Comparison of ENCODE assay signal across 24 cellular contexts in the genomic region with DNA sequence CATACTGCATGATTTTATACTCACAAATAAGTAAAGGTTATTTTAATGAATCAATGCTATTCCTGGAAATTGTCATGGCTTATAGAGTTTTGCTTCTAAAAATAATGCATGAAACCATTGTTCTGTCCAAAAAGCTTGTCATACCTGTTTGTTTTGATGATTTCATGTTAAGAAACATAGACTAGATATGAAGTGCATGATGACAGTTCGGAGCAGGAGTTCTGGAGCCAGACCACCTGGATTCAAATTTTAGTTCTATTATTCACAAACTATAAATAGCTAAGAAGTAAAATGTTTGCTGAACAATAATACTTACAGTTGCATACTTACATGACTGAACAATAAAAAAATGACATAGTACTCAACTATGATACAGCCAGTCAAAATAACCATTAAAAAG.
"Had no signal": no experiment of that assay in that cellular context is flagged by ENCODE, and none has a peak within 500 bp of the region (broad histone marks: within the 10 kb centered on the region; RNA-seq: fewer than 3 reads in every experiment).

No MANE protein-coding gene starts in this region.

- H3K4me1 Mint-ChIP-seq: activated B cell treated with CpG ODN at 0.5 μM for 24 hours; activated CD4-positive, alpha-beta T cell treated with anti-CD3 and anti-CD28 coated beads for 36 hours; activated naive CD8-positive, alpha-beta T cell treated with anti-CD3 and anti-CD28 coated beads, Interleukin-2, amount 10 ng/mL, durations not matched to agents 7 days and 5 days; T-helper 17 cell had no signal

- H3K36me3 Mint-ChIP-seq: activated naive CD8-positive, alpha-beta T cell treated with anti-CD3 and anti-CD28 coated beads, Interleukin-2, amount 10 ng/mL, durations not matched to agents 7 days and 5 days had no signal

- H3K9me3 ChIP-seq: adrenal gland, breast epithelium, Peyer's patch, SJSA1 had no signal

- H3K27ac Mint-ChIP-seq: activated B cell treated with CpG ODN at 0.5 μM for 24 hours; activated CD4-positive, alpha-beta T cell treated with anti-CD3 and anti-CD28 coated beads for 36 hours; activated CD8-positive, alpha-beta T cell treated with anti-CD3 and anti-CD28 coated beads for 36 hours; activated naive CD8-positive, alpha-beta T cell treated with anti-CD3 and anti-CD28 coated beads, Interleukin-2, amount 10 ng/mL, durations not matched to agents 7 days and 5 days; activated T-cell treated with anti-CD3 and anti-CD28 coated beads, Interleukin-2, amount 50 U/mL, for 72 hours; activated T-helper 2 cell treated with anti-CD3 and anti-CD28 coated beads, Interferon-gamma antibody, Interleukin-2, Interleukin-4, amounts not matched to agents 10 μg/mL and 5 μg/mL and 100 μg/mL, durations not matched to agents 14 hours and 24 hours and 36 hours; T-helper 17 cell had no signal

- H3K9me3 Mint-ChIP-seq: activated B cell treated with CpG ODN at 0.5 μM for 24 hours; activated CD8-positive, alpha-beta T cell treated with anti-CD3 and anti-CD28 coated beads for 36 hours; activated naive CD8-positive, alpha-beta T cell treated with anti-CD3 and anti-CD28 coated beads, Interleukin-2, amount 10 ng/mL, durations not matched to agents 7 days and 5 days; activated T-cell treated with anti-CD3 and anti-CD28 coated beads, Interleukin-2, amount 50 U/mL, for 72 hours; activated T-helper 2 cell treated with anti-CD3 and anti-CD28 coated beads, Interferon-gamma antibody, Interleukin-2, Interleukin-4, amounts not matched to agents 10 μg/mL and 5 μg/mL and 100 μg/mL, durations not matched to agents 14 hours and 24 hours and 36 hours had no signal

- H3K4me3 ChIP-seq: adrenal gland, breast epithelium, K562, Peyer's patch, SJSA1 had no signal

- DNase-seq: activated B cell treated with CpG ODN at 0.5 μM for 24 hours; activated CD4-positive, alpha-beta T cell treated with anti-CD3 and anti-CD28 coated beads for 36 hours; activated CD8-positive, alpha-beta memory T cell treated with anti-CD3 and anti-CD28 coated beads, Interleukin-2, amount 50 U/mL, for 4 hours; activated CD8-positive, alpha-beta T cell treated with anti-CD3 and anti-CD28 coated beads for 36 hours; activated naive CD4-positive, alpha-beta T cell treated with anti-CD3 and anti-CD28 coated beads, Interleukin-2, amount 50 U/mL, for 16 hours; activated naive CD8-positive, alpha-beta T cell treated with anti-CD3 and anti-CD28 coated beads, Interleukin-2, amount 10 ng/mL, durations not matched to agents 7 days and 5 days; activated T-cell treated with anti-CD3 and anti-CD28 coated beads, Interleukin-2, amount 50 U/mL, for 72 hours; adrenal gland; anterior cingulate cortex; central memory CD4-positive, alpha-beta T cell; Karpas-422; NCI-H1048; NCI-H1417; NCI-H1930; NCI-H345; NCI-H510A treated with DMSO at 0.1 percent for 48 hours; Peyer's patch; SHP77; T-helper 17 cell; T1000 had no signal

- H3K4me1 ChIP-seq: adrenal gland, breast epithelium, Peyer's patch had no signal

- ATAC-seq: activated CD4-positive, alpha-beta T cell treated with anti-CD3 and anti-CD28 coated beads for 36 hours; activated CD8-positive, alpha-beta T cell treated with anti-CD3 and anti-CD28 coated beads for 36 hours; activated T-cell treated with anti-CD3 and anti-CD28 coated beads, Interleukin-2, amount 50 U/mL, for 72 hours; K562; T-helper 17 cell had no signal

- H3K36me3 ChIP-seq: adrenal gland, breast epithelium, Peyer's patch, SJSA1 had no signal

- H3K27ac ChIP-seq: adrenal gland, breast epithelium, Peyer's patch, SJSA1 had no signal

- H3K4me3 Mint-ChIP-seq: activated B cell treated with CpG ODN at 0.5 μM for 24 hours; activated CD4-positive, alpha-beta T cell treated with anti-CD3 and anti-CD28 coated beads for 36 hours; activated CD8-positive, alpha-beta T cell treated with anti-CD3 and anti-CD28 coated beads for 36 hours; activated naive CD8-positive, alpha-beta T cell treated with anti-CD3 and anti-CD28 coated beads, Interleukin-2, amount 10 ng/mL, durations not matched to agents 7 days and 5 days; activated T-cell treated with anti-CD3 and anti-CD28 coated beads, Interleukin-2, amount 50 U/mL, for 72 hours; T-helper 17 cell had no signal

- H3K27me3 ChIP-seq: adrenal gland, breast epithelium, Peyer's patch, SJSA1 had no signal
